1 cellular context compared by ENCODE assay signal in the genomic region with DNA sequence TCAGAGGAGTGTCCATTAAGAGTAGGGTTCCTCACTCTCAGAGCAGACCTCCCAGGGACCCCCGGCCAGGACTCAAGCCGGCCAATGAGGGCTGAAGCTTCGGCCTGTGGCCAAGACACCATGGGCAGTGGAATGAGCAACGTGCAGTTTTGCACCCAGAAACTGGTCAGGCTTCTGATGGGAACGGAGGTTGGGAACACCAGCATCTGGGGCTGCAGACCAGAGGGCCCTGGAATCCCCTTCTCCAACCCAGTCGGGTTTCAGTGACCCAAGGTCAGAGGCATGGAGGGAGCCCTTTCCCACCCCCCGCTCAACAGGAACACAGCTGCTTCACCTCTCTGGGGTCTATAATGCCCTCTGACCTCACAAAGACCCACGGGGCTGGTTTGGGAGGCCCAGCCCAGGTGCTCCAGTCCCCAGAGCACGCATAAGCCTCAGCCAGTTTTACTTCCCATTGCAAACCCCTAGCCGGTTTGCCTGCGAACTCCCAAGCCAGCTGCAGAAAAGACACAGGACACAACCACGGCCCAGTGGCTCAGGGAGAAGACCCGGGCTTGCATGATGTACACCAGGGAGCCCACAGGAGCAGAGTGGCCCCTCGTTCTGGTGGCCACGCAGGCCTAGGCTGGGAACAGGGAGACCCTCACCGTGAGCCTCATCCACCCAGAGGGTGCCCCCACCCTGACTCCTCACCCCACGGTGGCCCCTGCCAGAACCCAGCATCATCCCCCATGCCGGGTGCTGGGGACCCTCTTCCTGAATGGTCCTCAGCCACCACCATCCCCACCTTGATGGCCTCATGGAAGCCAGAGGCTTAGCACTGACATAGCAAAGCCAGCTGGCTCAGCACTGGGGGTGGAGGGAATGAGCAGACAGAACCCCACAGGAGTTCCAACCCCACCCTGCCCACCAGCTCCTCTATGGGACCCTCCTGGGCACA.
TF ChIP-seq lines count a peak whose summit lies in the region.

No MANE protein-coding gene starts in this region.

TF ChIP-seq in H1, 55 proteins besides CTCF, POLR2A, EP300 and RAD21:
- TF ChIP-seq MAFK (IDR thresholded peaks at IDR 0.05; ENCODE audit: low read depth, low read length) (no peak), NANOG (IDR thresholded peaks at IDR 0.05; ENCODE audit: insufficient read depth, low read depth, low read length, poor library complexity, severe bottlenecking) (no peak), CHD2 (IDR thresholded peaks at IDR 0.05; ENCODE audit: low read length) (no peak), RNF2 (IDR thresholded peaks at IDR 0.05; ENCODE audit: borderline replicate concordance, low read depth, low read length, missing control alignments, poor library complexity, severe bottlenecking) (no peak), TAF1 (IDR thresholded peaks at IDR 0.05; ENCODE audit: low read depth, low read length) (no peak), SUZ12 (IDR thresholded peaks at IDR 0.05; ENCODE audit: low read length) (no peak), HDAC2 (IDR thresholded peaks at IDR 0.05; ENCODE audit: borderline replicate concordance in 1 of 2, low read depth in 2 of 2, low read length in 2 of 2) (no peak), KDM1A (IDR thresholded peaks at IDR 0.05; ENCODE audit: borderline replicate concordance, low read length) (no peak), RBBP5 (IDR thresholded peaks at IDR 0.05; ENCODE audit: borderline replicate concordance, low read depth, low read length) (no peak), TAF7 (optimal IDR thresholded peaks at IDR 0.05; ENCODE audit: borderline replicate concordance, low read depth, low read length) (no peak), SRF (IDR thresholded peaks at IDR 0.05; ENCODE audit: low read depth, low read length) (no peak), MAX (IDR thresholded peaks at IDR 0.05) (no peak), CHD1 (IDR thresholded peaks at IDR 0.05; ENCODE audit: low read depth, low read length) (no peak), BACH1 (IDR thresholded peaks at IDR 0.05; ENCODE audit: low read length) (no peak), JUN (IDR thresholded peaks at IDR 0.05; ENCODE audit: low read depth, low read length) (no peak), RXRA (IDR thresholded peaks at IDR 0.05; ENCODE audit: insufficient read depth, low read depth, low read length) (no peak), PHF8 (conservative IDR thresholded peaks at IDR 0.05; ENCODE audit: low read depth, low read length) (no peak), SIN3A (conservative IDR thresholded peaks at IDR 0.05 in 1 of 2, IDR thresholded peaks at IDR 0.05 in 1 of 2; ENCODE audit: low read depth in 1 of 2, low read length in 2 of 2) (no peak), JUND (IDR thresholded peaks at IDR 0.05; ENCODE audit: low read length) (no peak)
TF ChIP-seq in H1: peak in this region for 0.
